In the genomic region with DNA sequence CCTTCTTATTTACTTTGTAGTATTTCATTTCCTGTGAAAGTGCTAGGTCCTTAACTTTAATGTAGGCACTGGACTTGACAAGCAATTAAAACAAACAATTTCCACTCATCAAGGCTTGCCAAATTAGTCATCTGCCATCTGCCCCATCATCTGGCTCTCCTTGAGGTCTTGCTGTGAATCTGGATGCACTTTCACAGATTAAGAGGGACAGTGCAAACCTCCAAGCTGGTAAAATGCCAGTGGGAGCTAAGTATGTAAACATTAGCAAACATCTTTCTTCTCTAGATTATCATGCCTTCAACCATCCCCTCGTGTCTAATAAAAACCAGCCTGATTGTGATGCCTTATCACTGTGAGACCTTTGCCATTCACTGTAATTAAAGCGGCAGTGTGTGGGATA, we compare ENCODE assay signal across 14 cellular contexts.
DNase-seq lines count a peak whose midpoint lies in the region; TF ChIP-seq lines count a peak whose summit lies in the region.
"Had no signal": no experiment of that assay in that cellular context is flagged by ENCODE, and none has a peak within 500 bp of the region (broad histone marks: within the 10 kb centered on the region; RNA-seq: fewer than 3 reads in every experiment).

No MANE protein-coding gene starts in this region.

- no peaks in the 10 kb centered on the region for H3K9me2 ChIP-seq in hepatocyte (replicated peaks; ENCODE audit: insufficient read depth)

- H3K27ac ChIP-seq in hepatocyte: no peak overlapping the region
- H3K27ac ChIP-seq: lower lobe of right lung, SK-N-MC had no signal

- no peaks in the 10 kb centered on the region for H3K9me3 ChIP-seq in hepatocyte (ENCODE audit: low read depth)
- H3K9me3 ChIP-seq: lower lobe of right lung had no signal

- peak; percentile 0 for DNase-seq in EH (ENCODE audit: low read depth)
- DNase-seq in NCI-H1694 (lab: John Stamatoyannopoulos, UW): peak; percentile 97
- DNase-seq in RKO (ENCODE audit: low spot score): peak; percentile 4
- no peak for DNase-seq in hepatocyte (ENCODE audit: low spot score)
- no peak for DNase-seq in SKM-1 treated with dmso at 0.1 percent for 144 hours (lab: John Stamatoyannopoulos, UW; ENCODE audit: unreplicated experiment)
- no peak for DNase-seq in midbrain (lab: John Stamatoyannopoulos, UW)
- no peak for DNase-seq in central memory CD4-positive, alpha-beta T cell
- DNase-seq in stimulated activated CD4-positive, alpha-beta T cell treated with anti-CD3 and anti-CD28 coated beads, Interleukin-4, amount 100 ng/mL, for 1 hour: no peak
- DNase-seq: activated CD4-positive, CD25-positive, alpha-beta regulatory T cell treated with anti-CD3 and anti-CD28 coated beads, Interleukin-2, amount 50 U/mL, for 72 hours; lower lobe of right lung; NCI-H2107; occipital lobe; stimulated activated naive CD4-positive, alpha-beta T cell treated with Interleukin-2 at 50 U/mL for 16 hours had no signal

- peak overlapping the region; percentile 35 for H3K4me2 ChIP-seq in hepatocyte

- H3K4me1 ChIP-seq in hepatocyte (ENCODE audit: insufficient read depth): no peaks in the 10 kb centered on the region
- H3K4me1 ChIP-seq: lower lobe of right lung had no signal

- H3K79me2 ChIP-seq in hepatocyte: no peaks in the 10 kb centered on the region

- 38% methylated on average over 2 of the region's 2 CpGs for WGBS in hepatocyte (ENCODE audit: low lambda C conversion rate, missing lambda C conversion rate)

- no peaks in the 10 kb centered on the region for H3K27me3 ChIP-seq in hepatocyte

- H2AFZ ChIP-seq in hepatocyte: no peak overlapping the region

- no peak for TF ChIP-seq CTCF in hepatocyte (IDR thresholded peaks at IDR 0.05; ENCODE audit: poor library complexity)

- no peak overlapping the region for H3K4me3 ChIP-seq in hepatocyte
- H3K4me3 ChIP-seq: lower lobe of right lung, SK-N-MC had no signal

- H4K20me1 ChIP-seq in hepatocyte (ENCODE audit: insufficient read depth, poor library complexity, severe bottlenecking): no peaks in the 10 kb centered on the region

- no peaks in the 10 kb centered on the region for H3K36me3 ChIP-seq in hepatocyte (replicated peaks; ENCODE audit: insufficient read depth, low read depth)
- H3K36me3 ChIP-seq: lower lobe of right lung had no signal

Comparison
In these comparisons a context has a peak if more than half of its experiments do, and no peak if none do; other contexts are left out.
1. DNase-seq: peak in EH (single experiment), NCI-H1694 (single experiment) and RKO (single experiment); none in hepatocyte (single experiment), SKM-1 treated with dmso at 0.1 percent for 144 hours (single experiment), midbrain (single experiment), central memory CD4-positive, alpha-beta T cell (single experiment) and stimulated activated CD4-positive, alpha-beta T cell treated with anti-CD3 and anti-CD28 coated beads, Interleukin-4, amount 100 ng/mL, for 1 hour (single experiment).